ENCODE assay signal across 1 cellular context in the genomic region with DNA sequence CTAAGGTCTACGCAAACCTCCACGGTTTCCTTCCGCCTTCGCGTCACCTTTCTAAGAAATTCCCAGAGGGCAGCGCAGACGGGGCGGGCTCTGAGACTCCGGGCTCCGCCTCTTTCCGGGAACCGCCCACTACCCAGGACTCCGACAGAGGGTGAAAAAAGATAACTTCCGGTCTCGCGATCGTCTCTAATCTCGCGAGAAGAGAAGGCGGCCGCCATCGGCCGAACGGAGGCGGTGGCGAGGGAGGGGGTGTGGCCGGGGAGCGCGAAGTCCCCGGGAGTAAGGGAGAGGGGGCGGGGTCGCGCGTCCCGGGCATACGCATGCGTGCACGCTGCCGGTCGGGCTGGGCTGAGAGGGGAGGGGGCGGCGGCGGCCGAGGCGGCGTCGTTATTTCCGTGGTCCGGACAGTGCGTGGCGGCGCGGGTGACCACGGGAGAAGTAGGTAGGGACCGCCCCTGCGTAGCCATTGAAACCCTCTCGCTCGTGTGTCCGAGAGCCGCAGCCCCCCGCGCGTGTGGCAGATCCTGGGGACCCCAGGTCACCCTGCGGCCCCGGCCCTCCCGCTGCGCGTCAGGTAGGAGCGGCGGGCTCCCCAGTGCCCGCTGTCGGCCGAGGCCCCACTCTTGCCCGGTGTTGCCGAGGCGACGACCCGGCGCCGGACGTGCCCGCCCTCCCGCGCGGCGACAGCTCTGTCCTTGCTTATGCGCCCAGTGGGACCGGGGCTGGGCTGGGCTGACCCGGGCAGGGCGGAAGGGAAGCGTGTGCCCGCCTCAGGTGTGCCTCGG.
A peak's percentile ranks its signal among the peaks of the same experiment; 100 is the strongest.
TF ChIP-seq lines count a peak whose summit lies in the region.

A gene (plus strand): TSS at position 315 of the 785 bp plus-strand sequence. CDS start 1,014 bp downstream, outside the sequence.

TF ChIP-seq in GM12878, 131 proteins besides CTCF, POLR2A, EP300 and RAD21 (continued from another document):
- TF ChIP-seq, protein P1, sequence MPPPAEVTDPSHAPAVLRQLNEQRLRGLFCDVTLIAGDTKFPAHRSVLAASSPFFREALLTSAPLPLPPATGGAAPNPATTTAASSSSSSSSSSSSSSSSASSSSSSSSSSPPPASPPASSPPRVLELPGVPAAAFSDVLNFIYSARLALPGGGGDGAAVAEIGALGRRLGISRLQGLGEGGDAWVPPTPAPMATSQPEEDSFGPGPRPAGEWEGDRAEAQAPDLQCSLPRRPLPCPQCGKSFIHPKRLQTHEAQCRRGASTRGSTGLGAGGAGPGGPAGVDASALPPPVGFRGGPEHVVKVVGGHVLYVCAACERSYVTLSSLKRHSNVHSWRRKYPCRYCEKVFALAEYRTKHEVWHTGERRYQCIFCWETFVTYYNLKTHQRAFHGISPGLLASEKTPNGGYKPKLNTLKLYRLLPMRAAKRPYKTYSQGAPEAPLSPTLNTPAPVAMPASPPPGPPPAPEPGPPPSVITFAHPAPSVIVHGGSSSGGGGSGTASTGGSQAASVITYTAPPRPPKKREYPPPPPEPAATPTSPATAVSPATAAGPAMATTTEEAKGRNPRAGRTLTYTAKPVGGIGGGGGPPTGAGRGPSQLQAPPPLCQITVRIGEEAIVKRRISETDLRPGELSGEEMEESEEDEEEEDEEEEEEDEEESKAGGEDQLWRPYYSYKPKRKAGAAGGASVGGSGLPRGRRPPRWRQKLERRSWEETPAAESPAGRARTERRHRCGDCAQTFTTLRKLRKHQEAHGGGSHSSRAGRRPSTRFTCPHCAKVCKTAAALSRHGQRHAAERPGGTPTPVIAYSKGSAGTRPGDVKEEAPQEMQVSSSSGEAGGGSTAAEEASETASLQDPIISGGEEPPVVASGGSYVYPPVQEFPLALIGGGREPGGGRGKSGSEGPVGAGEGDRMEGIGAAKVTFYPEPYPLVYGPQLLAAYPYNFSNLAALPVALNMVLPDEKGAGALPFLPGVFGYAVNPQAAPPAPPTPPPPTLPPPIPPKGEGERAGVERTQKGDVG (CRISPR knock-in tag; IDR thresholded peaks at IDR 0.05) = no peak
- TF ChIP-seq, protein P2, sequence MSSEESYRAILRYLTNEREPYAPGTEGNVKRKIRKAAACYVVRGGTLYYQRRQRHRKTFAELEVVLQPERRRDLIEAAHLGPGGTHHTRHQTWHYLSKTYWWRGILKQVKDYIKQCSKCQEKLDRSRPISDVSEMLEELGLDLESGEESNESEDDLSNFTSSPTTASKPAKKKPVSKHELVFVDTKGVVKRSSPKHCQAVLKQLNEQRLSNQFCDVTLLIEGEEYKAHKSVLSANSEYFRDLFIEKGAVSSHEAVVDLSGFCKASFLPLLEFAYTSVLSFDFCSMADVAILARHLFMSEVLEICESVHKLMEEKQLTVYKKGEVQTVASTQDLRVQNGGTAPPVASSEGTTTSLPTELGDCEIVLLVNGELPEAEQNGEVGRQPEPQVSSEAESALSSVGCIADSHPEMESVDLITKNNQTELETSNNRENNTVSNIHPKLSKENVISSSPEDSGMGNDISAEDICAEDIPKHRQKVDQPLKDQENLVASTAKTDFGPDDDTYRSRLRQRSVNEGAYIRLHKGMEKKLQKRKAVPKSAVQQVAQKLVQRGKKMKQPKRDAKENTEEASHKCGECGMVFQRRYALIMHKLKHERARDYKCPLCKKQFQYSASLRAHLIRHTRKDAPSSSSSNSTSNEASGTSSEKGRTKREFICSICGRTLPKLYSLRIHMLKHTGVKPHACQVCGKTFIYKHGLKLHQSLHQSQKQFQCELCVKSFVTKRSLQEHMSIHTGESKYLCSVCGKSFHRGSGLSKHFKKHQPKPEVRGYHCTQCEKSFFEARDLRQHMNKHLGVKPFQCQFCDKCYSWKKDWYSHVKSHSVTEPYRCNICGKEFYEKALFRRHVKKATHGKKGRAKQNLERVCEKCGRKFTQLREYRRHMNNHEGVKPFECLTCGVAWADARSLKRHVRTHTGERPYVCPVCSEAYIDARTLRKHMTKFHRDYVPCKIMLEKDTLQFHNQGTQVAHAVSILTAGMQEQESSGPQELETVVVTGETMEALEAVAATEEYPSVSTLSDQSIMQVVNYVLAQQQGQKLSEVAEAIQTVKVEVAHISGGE (CRISPR knock-in tag; IDR thresholded peaks at IDR 0.05) = no peak
- TF ChIP-seq SPI1 (IDR thresholded peaks at IDR 0.05; ENCODE audit: borderline replicate concordance, insufficient read depth, low read depth, low read length) (no peak), GABPA (IDR thresholded peaks at IDR 0.05; ENCODE audit: low read depth) (peak; percentile 77), PAX8 (IDR thresholded peaks at IDR 0.05) (no peak), SIX5 (IDR thresholded peaks at IDR 0.05; ENCODE audit: low read depth, low read length, severe bottlenecking) (no peak), SREBF1 (IDR thresholded peaks at IDR 0.05; ENCODE audit: low read length) (no peak), BACH1 (IDR thresholded peaks at IDR 0.05; ENCODE audit: borderline replicate concordance) (peak; percentile 54; the same call in 1 of the 2 replicates), BHLHE40 (IDR thresholded peaks at IDR 0.05; ENCODE audit: borderline replicate concordance in 1 of 2, low read depth in 2 of 2, low read length in 1 of 2) (peak; percentile 64 to 65; a peak in 2 of 4 replicates), CREM (IDR thresholded peaks at IDR 0.05; ENCODE audit: low read depth) (peak; percentile 79), ZZZ3 (IDR thresholded peaks at IDR 0.05; ENCODE audit: control insufficient read depth, insufficient read length, low read depth) (no peak), IRF4 (IDR thresholded peaks at IDR 0.05; ENCODE audit: low read depth, low read length) (no peak), MTA3 (IDR thresholded peaks at IDR 0.05; ENCODE audit: borderline replicate concordance, low read length) (no peak), KAT2A (conservative IDR thresholded peaks at IDR 0.05; ENCODE audit: control insufficient read depth, low read depth, low read length) (no peak), BRCA1 (IDR thresholded peaks at IDR 0.05; ENCODE audit: low read depth, low read length) (peak; percentile 98), SMARCA5 (IDR thresholded peaks at IDR 0.05) (0 out of 2 replicates have a peak, but pooled peaks have one; percentile 57), KDM1A (IDR thresholded peaks at IDR 0.05; ENCODE audit: borderline replicate concordance) (no peak), CBX5 (IDR thresholded peaks at IDR 0.05; ENCODE audit: low read depth) (no peak), FOXK2 (IDR thresholded peaks at IDR 0.05) (no peak), IKZF2 (IDR thresholded peaks at IDR 0.05) (no peak), ZNF24 (IDR thresholded peaks at IDR 0.05) (no peak), ATF7 (IDR thresholded peaks at IDR 0.05; ENCODE audit: low read depth) (peak; percentile 86), STAT3 (IDR thresholded peaks at IDR 0.05; ENCODE audit: low read depth, low read length) (no peak), YBX1 (IDR thresholded peaks at IDR 0.05) (no peak), HDGF (IDR thresholded peaks at IDR 0.05) (peak; percentile 70), TCF3 (IDR thresholded peaks at IDR 0.05; ENCODE audit: borderline replicate concordance, insufficient read depth, low read depth, low read length) (no peak), LARP7 (IDR thresholded peaks at IDR 0.05) (peak; percentile 93), EED (IDR thresholded peaks at IDR 0.05; ENCODE audit: low read depth) (no peak), RELA (IDR thresholded peaks at IDR 0.05; ENCODE audit: borderline replicate concordance, partially characterized antibody) (no peak), BCL11A (IDR thresholded peaks at IDR 0.05; ENCODE audit: low read depth, low read length) (no peak), RBBP5 (conservative IDR thresholded peaks at IDR 0.05) (no peak), POLR2AphosphoS2 (IDR thresholded peaks at IDR 0.05; ENCODE audit: low read depth, low read length) (no peak), MEF2A (IDR thresholded peaks at IDR 0.05; ENCODE audit: insufficient read depth, low read depth, low read length) (0 out of 2 replicates have a peak, but pooled peaks have one; percentile 39), CHD4 (IDR thresholded peaks at IDR 0.05) (no peak), ZNF622 (IDR thresholded peaks at IDR 0.05) (no peak), CBX3 (IDR thresholded peaks at IDR 0.05; ENCODE audit: borderline replicate concordance, low read depth) (no peak), ASH2L (IDR thresholded peaks at IDR 0.05; ENCODE audit: borderline replicate concordance, low read depth) (no peak; the same call in 1 of the 2 replicates), STAT1 (conservative IDR thresholded peaks at IDR 0.05) (no peak; the same call in 1 of the 2 replicates), MEF2B (IDR thresholded peaks at IDR 0.05; ENCODE audit: partially characterized antibody, poor library complexity, severe bottlenecking) (peak; percentile 68), HCFC1 (IDR thresholded peaks at IDR 0.05; ENCODE audit: low read length) (peak; percentile 48), NFIC (IDR thresholded peaks at IDR 0.05; ENCODE audit: low read depth, low read length) (no peak), RUNX3 (IDR thresholded peaks at IDR 0.05; ENCODE audit: low read length) (no peak), YY1 (IDR thresholded peaks at IDR 0.05; ENCODE audit: low read depth, low read length) (peak; percentile 92)
- TF ChIP-seq, protein P3, sequence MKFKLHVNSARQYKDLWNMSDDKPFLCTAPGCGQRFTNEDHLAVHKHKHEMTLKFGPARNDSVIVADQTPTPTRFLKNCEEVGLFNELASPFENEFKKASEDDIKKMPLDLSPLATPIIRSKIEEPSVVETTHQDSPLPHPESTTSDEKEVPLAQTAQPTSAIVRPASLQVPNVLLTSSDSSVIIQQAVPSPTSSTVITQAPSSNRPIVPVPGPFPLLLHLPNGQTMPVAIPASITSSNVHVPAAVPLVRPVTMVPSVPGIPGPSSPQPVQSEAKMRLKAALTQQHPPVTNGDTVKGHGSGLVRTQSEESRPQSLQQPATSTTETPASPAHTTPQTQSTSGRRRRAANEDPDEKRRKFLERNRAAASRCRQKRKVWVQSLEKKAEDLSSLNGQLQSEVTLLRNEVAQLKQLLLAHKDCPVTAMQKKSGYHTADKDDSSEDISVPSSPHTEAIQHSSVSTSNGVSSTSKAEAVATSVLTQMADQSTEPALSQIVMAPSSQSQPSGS (IDR thresholded peaks at IDR 0.05; ENCODE audit: low read length) = no peak; the same call in 1 of the 2 replicates
- TF ChIP-seq, protein P4, sequence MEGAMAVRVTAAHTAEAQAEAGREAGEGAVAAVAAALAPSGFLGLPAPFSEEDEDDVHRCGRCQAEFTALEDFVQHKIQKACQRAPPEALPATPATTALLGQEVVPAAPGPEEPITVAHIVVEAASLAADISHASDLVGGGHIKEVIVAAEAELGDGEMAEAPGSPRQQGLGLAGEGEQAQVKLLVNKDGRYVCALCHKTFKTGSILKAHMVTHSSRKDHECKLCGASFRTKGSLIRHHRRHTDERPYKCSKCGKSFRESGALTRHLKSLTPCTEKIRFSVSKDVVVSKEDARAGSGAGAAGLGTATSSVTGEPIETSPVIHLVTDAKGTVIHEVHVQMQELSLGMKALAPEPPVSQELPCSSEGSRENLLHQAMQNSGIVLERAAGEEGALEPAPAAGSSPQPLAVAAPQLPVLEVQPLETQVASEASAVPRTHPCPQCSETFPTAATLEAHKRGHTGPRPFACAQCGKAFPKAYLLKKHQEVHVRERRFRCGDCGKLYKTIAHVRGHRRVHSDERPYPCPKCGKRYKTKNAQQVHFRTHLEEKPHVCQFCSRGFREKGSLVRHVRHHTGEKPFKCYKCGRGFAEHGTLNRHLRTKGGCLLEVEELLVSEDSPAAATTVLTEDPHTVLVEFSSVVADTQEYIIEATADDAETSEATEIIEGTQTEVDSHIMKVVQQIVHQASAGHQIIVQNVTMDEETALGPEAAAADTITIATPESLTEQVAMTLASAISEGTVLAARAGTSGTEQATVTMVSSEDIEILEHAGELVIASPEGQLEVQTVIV (IDR thresholded peaks at IDR 0.05; ENCODE audit: borderline replicate concordance, partially characterized antibody) = peak; percentile 34
- TF ChIP-seq, protein P5, sequence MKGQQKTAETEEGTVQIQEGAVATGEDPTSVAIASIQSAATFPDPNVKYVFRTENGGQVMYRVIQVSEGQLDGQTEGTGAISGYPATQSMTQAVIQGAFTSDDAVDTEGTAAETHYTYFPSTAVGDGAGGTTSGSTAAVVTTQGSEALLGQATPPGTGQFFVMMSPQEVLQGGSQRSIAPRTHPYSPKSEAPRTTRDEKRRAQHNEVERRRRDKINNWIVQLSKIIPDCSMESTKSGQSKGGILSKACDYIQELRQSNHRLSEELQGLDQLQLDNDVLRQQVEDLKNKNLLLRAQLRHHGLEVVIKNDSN (IDR thresholded peaks at IDR 0.05; ENCODE audit: borderline replicate concordance, extremely low read length, insufficient read depth, low read depth, low read length) = no peak
- TF ChIP-seq, protein P6, sequence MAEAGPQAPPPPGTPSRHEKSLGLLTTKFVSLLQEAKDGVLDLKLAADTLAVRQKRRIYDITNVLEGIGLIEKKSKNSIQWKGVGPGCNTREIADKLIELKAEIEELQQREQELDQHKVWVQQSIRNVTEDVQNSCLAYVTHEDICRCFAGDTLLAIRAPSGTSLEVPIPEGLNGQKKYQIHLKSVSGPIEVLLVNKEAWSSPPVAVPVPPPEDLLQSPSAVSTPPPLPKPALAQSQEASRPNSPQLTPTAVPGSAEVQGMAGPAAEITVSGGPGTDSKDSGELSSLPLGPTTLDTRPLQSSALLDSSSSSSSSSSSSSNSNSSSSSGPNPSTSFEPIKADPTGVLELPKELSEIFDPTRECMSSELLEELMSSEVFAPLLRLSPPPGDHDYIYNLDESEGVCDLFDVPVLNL (IDR thresholded peaks at IDR 0.05; ENCODE audit: low read depth, low read length) = no peak; the same call in 1 of the 2 replicates
- TF ChIP-seq, protein P7, sequence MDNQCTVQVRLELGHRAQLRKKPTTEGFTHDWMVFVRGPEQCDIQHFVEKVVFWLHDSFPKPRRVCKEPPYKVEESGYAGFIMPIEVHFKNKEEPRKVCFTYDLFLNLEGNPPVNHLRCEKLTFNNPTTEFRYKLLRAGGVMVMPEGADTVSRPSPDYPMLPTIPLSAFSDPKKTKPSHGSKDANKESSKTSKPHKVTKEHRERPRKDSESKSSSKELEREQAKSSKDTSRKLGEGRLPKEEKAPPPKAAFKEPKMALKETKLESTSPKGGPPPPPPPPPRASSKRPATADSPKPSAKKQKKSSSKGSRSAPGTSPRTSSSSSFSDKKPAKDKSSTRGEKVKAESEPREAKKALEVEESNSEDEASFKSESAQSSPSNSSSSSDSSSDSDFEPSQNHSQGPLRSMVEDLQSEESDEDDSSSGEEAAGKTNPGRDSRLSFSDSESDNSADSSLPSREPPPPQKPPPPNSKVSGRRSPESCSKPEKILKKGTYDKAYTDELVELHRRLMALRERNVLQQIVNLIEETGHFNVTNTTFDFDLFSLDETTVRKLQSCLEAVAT (IDR thresholded peaks at IDR 0.05) = no peak; the same call in 1 of the 2 replicates
- TF ChIP-seq, protein P8, sequence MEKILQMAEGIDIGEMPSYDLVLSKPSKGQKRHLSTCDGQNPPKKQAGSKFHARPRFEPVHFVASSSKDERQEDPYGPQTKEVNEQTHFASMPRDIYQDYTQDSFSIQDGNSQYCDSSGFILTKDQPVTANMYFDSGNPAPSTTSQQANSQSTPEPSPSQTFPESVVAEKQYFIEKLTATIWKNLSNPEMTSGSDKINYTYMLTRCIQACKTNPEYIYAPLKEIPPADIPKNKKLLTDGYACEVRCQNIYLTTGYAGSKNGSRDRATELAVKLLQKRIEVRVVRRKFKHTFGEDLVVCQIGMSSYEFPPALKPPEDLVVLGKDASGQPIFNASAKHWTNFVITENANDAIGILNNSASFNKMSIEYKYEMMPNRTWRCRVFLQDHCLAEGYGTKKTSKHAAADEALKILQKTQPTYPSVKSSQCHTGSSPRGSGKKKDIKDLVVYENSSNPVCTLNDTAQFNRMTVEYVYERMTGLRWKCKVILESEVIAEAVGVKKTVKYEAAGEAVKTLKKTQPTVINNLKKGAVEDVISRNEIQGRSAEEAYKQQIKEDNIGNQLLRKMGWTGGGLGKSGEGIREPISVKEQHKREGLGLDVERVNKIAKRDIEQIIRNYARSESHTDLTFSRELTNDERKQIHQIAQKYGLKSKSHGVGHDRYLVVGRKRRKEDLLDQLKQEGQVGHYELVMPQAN (conservative IDR thresholded peaks at IDR 0.05) = peak; percentile 96
